10 cellular contexts compared by ENCODE assay signal in the genomic region with DNA sequence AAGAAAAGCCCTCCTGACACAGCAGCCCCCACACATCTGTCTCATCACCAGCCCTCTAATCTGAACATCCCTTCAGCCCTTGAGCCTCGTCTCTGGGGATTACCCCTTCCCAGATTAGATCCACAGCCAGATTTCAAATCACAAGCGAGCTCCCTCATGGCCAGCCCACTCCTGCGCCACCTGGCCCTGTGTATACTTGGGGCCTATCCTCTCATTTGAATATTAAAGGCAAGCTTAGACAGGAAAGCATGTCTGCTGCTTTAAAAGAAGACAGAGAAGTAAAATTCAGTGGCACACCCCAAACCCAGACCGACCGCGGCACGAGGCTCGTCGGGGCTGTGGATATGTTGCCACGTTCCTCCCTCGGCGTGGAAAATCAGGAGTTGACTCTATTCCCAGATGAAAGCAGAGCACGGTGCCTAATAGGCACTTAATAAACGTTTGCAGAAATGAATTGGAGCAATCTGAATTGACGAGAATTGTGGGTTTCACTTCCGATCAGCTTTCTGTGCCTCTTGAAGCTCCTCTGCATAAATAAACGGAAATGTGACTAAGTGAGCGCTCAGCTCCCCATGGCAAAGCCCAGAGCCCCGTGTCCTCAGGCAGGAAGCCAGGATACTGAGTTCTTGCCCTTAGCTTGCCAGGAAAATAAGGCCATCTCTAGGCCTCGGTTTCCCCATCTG.
DNase-seq lines count a peak whose midpoint lies in the region; ATAC-seq and TF ChIP-seq lines count a peak whose summit lies in the region.
"Had no signal": no experiment of that assay in that cellular context is flagged by ENCODE, and none has a peak within 500 bp of the region (broad histone marks: within the 10 kb centered on the region; RNA-seq: fewer than 3 reads in every experiment).

No MANE protein-coding gene starts in this region.

- no peaks in the 10 kb centered on the region for H3K9me3 ChIP-seq in suprapubic skin

- H3K9me3 Mint-ChIP-seq in activated CD8-positive, alpha-beta T cell treated with anti-CD3 and anti-CD28 coated beads, Interleukin-2, amount 10 ng/mL, durations not matched to agents 7 days and 5 days (ENCODE audit: insufficient read depth) = no peaks in the 10 kb centered on the region
- H3K9me3 Mint-ChIP-seq in activated CD8-positive, alpha-beta T cell treated with anti-CD3 and anti-CD28 coated beads for 36 hours = peaks cover 1% of the 10 kb centered on the region

- H3K27me3 Mint-ChIP-seq in activated CD8-positive, alpha-beta T cell treated with anti-CD3 and anti-CD28 coated beads, Interleukin-2, amount 10 ng/mL, durations not matched to agents 7 days and 5 days (ENCODE audit: low read depth) = no peaks in the 10 kb centered on the region
- no peaks in the 10 kb centered on the region for H3K27me3 Mint-ChIP-seq in activated CD8-positive, alpha-beta T cell treated with anti-CD3 and anti-CD28 coated beads for 36 hours
- H3K27me3 Mint-ChIP-seq: activated naive CD8-positive, alpha-beta T cell had no signal

- 59% methylated on average over 18 of the region's 20 CpGs for WGBS in suprapubic skin

- peaks cover 30% of the 10 kb centered on the region for H3K36me3 Mint-ChIP-seq in activated CD8-positive, alpha-beta T cell treated with anti-CD3 and anti-CD28 coated beads, Interleukin-2, amount 10 ng/mL, durations not matched to agents 7 days and 5 days (ENCODE audit: low read depth)
- H3K36me3 Mint-ChIP-seq in activated CD8-positive, alpha-beta T cell treated with anti-CD3 and anti-CD28 coated beads for 36 hours (ENCODE audit: low read depth) = peaks cover 15% of the 10 kb centered on the region

- intact Hi-C loops in activated CD8-positive, alpha-beta T cell treated with anti-CD3 and anti-CD28 coated beads for 36 hours (cut with micrococcal nuclease) = no loop called here

- peak overlapping the region; percentile 9 for H3K4me3 ChIP-seq in suprapubic skin

- CTCF ChIA-PET in activated CD8-positive, alpha-beta T cell treated with anti-CD3 and anti-CD28 coated beads, Interleukin-2, amount 10 ng/mL, durations not matched to agents 7 days and 5 days (lab: Charles Lee) = interaction anchor here (1.9 kb wide), 1 partner anchor 35 kb away, joined by 5 read pairs; no protein-coding TSS in a partner anchor
- CTCF ChIA-PET in activated CD8-positive, alpha-beta T cell treated with anti-CD3 and anti-CD28 coated beads for 36 hours (lab: Charles Lee) = interaction anchor here (0.7 to 1.1 kb wide), 2 partner anchors 35 to 84 kb away, joined by 3 read pairs; no protein-coding TSS in a partner anchor

- DNase-seq in activated CD8-positive, alpha-beta T cell treated with anti-CD3 and anti-CD28 coated beads, Interleukin-2, amount 10 ng/mL, durations not matched to agents 7 days and 5 days = no peak
- no peak for DNase-seq in activated CD8-positive, alpha-beta T cell treated with anti-CD3 and anti-CD28 coated beads for 36 hours
- DNase-seq in NCI-H524 treated with DMSO at 0.1 percent for 48 hours (lab: John Stamatoyannopoulos, UW) = peak; percentile 97
- peak; percentile 30 for DNase-seq in dermis blood vessel endothelial cell
- no peak for DNase-seq in suprapubic skin (ENCODE audit: low spot score in 2 of 2)
- DNase-seq in SHP77 treated with DMSO at 0.1 percent for 48 hours (lab: John Stamatoyannopoulos, UW) = no peak
- no peak for DNase-seq in anterior cingulate cortex (lab: John Stamatoyannopoulos, UW)

- ATAC-seq in activated CD8-positive, alpha-beta T cell treated with anti-CD3 and anti-CD28 coated beads, Interleukin-2, amount 10 ng/mL, durations not matched to agents 7 days and 5 days = no peak
- no peak for ATAC-seq in activated CD8-positive, alpha-beta T cell treated with anti-CD3 and anti-CD28 coated beads for 36 hours
- no peak for ATAC-seq in GM19463 (IDR thresholded peaks at IDR 0.05; ENCODE audit: unreplicated experiment)
- ATAC-seq: HepG2 had no signal

- no peak for TF ChIP-seq CTCF in activated CD8-positive, alpha-beta T cell treated with anti-CD3 and anti-CD28 coated beads for 36 hours (IDR thresholded peaks at IDR 0.05)
- no peak for TF ChIP-seq CTCF in suprapubic skin (IDR thresholded peaks at IDR 0.05)

- no peak for TF ChIP-seq EP300 in suprapubic skin (IDR thresholded peaks at IDR 0.05)

- no peaks in the 10 kb centered on the region for H3K4me1 ChIP-seq in suprapubic skin

- POLR2A ChIA-PET in activated CD8-positive, alpha-beta T cell treated with anti-CD3 and anti-CD28 coated beads, Interleukin-2, amount 10 ng/mL, durations not matched to agents 7 days and 5 days (lab: Charles Lee) = interaction anchor here (1.2 kb wide), 1 partner anchor 36 kb away, joined by 3 read pairs; no protein-coding TSS in a partner anchor
- POLR2A ChIA-PET in activated CD8-positive, alpha-beta T cell treated with anti-CD3 and anti-CD28 coated beads for 36 hours (lab: Charles Lee) = no interaction called here

- no peak overlapping the region for H3K27ac ChIP-seq in suprapubic skin

- H3K36me3 ChIP-seq in suprapubic skin = no peaks in the 10 kb centered on the region

- H3K27ac Mint-ChIP-seq in activated CD8-positive, alpha-beta T cell treated with anti-CD3 and anti-CD28 coated beads, Interleukin-2, amount 10 ng/mL, durations not matched to agents 7 days and 5 days = peak overlapping the region; percentile 2
- H3K27ac Mint-ChIP-seq in activated CD8-positive, alpha-beta T cell treated with anti-CD3 and anti-CD28 coated beads for 36 hours = no peak overlapping the region
- H3K27ac Mint-ChIP-seq: activated naive CD8-positive, alpha-beta T cell had no signal

- no peaks in the 10 kb centered on the region for H3K27me3 ChIP-seq in suprapubic skin

- no peak for TF ChIP-seq POLR2A in suprapubic skin (IDR thresholded peaks at IDR 0.05)

- H3K4me1 Mint-ChIP-seq in activated CD8-positive, alpha-beta T cell treated with anti-CD3 and anti-CD28 coated beads, Interleukin-2, amount 10 ng/mL, durations not matched to agents 7 days and 5 days (ENCODE audit: low read depth) = no peaks in the 10 kb centered on the region
- no peaks in the 10 kb centered on the region for H3K4me1 Mint-ChIP-seq in activated CD8-positive, alpha-beta T cell treated with anti-CD3 and anti-CD28 coated beads for 36 hours (ENCODE audit: low read depth)

- H3K4me3 Mint-ChIP-seq in activated CD8-positive, alpha-beta T cell treated with anti-CD3 and anti-CD28 coated beads, Interleukin-2, amount 10 ng/mL, durations not matched to agents 7 days and 5 days = no peak overlapping the region
- no peak overlapping the region for H3K4me3 Mint-ChIP-seq in activated CD8-positive, alpha-beta T cell treated with anti-CD3 and anti-CD28 coated beads for 36 hours
- H3K4me3 Mint-ChIP-seq: activated naive CD8-positive, alpha-beta T cell had no signal

Comparison
In these comparisons a context has a peak if more than half of its experiments do, and no peak if none do; other contexts are left out.
1. DNase-seq: peak in NCI-H524 treated with DMSO at 0.1 percent for 48 hours (single experiment) and dermis blood vessel endothelial cell (single experiment); none in activated CD8-positive, alpha-beta T cell treated with anti-CD3 and anti-CD28 coated beads, Interleukin-2, amount 10 ng/mL, durations not matched to agents 7 days and 5 days (single experiment), activated CD8-positive, alpha-beta T cell treated with anti-CD3 and anti-CD28 coated beads for 36 hours (single experiment), suprapubic skin (0 of 2), SHP77 treated with DMSO at 0.1 percent for 48 hours (single experiment) and anterior cingulate cortex (0 of 58).